8 cellular contexts compared by ENCODE assay signal in the genomic region with DNA sequence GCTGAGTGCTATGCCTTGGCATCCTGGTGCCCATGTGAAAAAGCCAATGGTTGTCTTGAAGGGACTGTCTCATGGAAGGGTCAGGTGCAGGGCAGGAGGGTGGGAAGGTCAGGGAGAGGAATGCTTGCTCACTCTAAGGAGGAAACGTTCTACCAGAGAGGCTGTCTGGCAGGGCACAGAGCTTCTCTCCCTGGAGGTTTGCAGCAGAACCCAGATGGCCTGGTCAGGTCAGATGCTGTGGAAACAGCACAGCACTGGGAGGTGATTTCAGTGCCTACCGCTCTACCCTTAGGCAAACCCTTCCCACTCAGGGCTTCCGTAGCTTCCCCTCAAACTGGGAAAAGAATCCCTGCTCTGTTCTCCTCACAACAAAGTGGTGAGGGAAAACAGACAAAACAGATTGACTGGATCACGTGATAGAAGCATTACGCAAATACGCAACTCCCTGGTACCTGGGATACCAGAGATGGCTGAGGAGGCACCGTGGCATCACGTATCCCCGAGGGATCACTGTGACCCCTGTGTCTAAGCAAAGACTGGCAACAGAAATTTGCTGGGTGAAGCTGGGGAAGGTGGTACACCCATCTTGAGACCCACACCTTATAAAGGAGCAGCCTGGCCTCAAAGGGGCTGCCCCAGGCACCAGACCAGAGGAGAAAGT. TPM values are rescaled to one million over a fixed set of nuclear protein-coding genes. Genes with fewer than 3 reads are reported as not detected.
A peak's percentile ranks its signal among the peaks of the same experiment; 100 is the strongest.
DNase-seq lines count a peak whose midpoint lies in the region; TF ChIP-seq lines count a peak whose summit lies in the region.

No MANE protein-coding gene starts in this region.

- H2AFZ ChIP-seq in OCI-LY1 (ENCODE audit: low read length) (no peak overlapping the region), neural progenitor cell (replicated peaks) (no peak overlapping the region), smooth muscle cell (ENCODE audit: low read depth) (no peak overlapping the region)

- no peak for DNase-seq in CD4-positive, alpha-beta memory T cell
- DNase-seq in neural progenitor cell (ENCODE audit: low spot score) (no peak), NCI-H1105 treated with DMSO at 0.1 percent for 48 hours (lab: John Stamatoyannopoulos, UW) (no peak), NCI-H128 (lab: John Stamatoyannopoulos, UW; ENCODE audit: unreplicated experiment) (no peak), smooth muscle cell (lab: John Stamatoyannopoulos, UW; ENCODE audit: unreplicated experiment) (no peak), NCI-H345 treated with DMSO at 0.1 percent for 48 hours (lab: John Stamatoyannopoulos, UW; ENCODE audit: unreplicated experiment) (no peak)

- intact Hi-C loops in CD4-positive, alpha-beta memory T cell (cut with micrococcal nuclease) = loop anchor here (10.0 kb wide), 1 partner anchor 378 kb away; no protein-coding TSS in a partner anchor

- H3K9me3 Mint-ChIP-seq in CD4-positive, alpha-beta memory T cell = peaks cover 0 to 2% (median 0%) of the 10 kb centered on the region in 8 donors
- H3K9me3 Mint-ChIP-seq in neural progenitor cell = no peaks in the 10 kb centered on the region

- H3F3A ChIP-seq in OCI-LY1 (ENCODE audit: insufficient read depth, low read length) (no peaks in the 10 kb centered on the region), neural progenitor cell (ENCODE audit: low read depth) (peaks cover 44% of the 10 kb centered on the region), smooth muscle cell (ENCODE audit: low read depth) (no peaks in the 10 kb centered on the region)

- CTCF ChIA-PET in CD4-positive, alpha-beta memory T cell (lab: Charles Lee; ENCODE audit: partially characterized antibody) = interaction anchor here (15.0 kb wide), 1 partner anchor 26 kb away, joined by 109 read pairs; no protein-coding TSS in a partner anchor

- no peaks in the 10 kb centered on the region for H4K20me1 ChIP-seq in OCI-LY1 (ENCODE audit: insufficient read depth, low read length)
- H4K20me1 ChIP-seq in neural progenitor cell (ENCODE audit: low read depth) = peaks cover 13% of the 10 kb centered on the region
- peaks cover 7% of the 10 kb centered on the region for H4K20me1 ChIP-seq in smooth muscle cell (ENCODE audit: low read depth)

- POLR2A ChIA-PET in CD4-positive, alpha-beta memory T cell (lab: Charles Lee; ENCODE audit: partially characterized antibody) = interaction anchor here (0.9 to 8.4 kb wide), 4 partner anchors 15 to 54 kb away, joined by 3 to 271 read pairs (median 4); no protein-coding TSS in a partner anchor

- H3K4me2 ChIP-seq in OCI-LY1 (ENCODE audit: low read length) = peak overlapping the region; percentile 97
- no peak overlapping the region for H3K4me2 ChIP-seq in neural progenitor cell
- no peak overlapping the region for H3K4me2 ChIP-seq in smooth muscle cell

- no peaks in the 10 kb centered on the region for H3K9me2 ChIP-seq in OCI-LY1 (ENCODE audit: low read depth, low read length)

- H3K27ac ChIP-seq in CD4-positive, alpha-beta memory T cell (ENCODE audit: low read depth, low read length) = peak overlapping the region; percentile 93
- H3K27ac ChIP-seq in OCI-LY1 (ENCODE audit: low read depth, low read length, poor library complexity, severe bottlenecking) (peak overlapping the region; percentile 97), cingulate gyrus (ENCODE audit: low read depth, low read length) (peak overlapping the region; percentile 49), neural progenitor cell (no peak overlapping the region), smooth muscle cell (ENCODE audit: low read depth) (no peak overlapping the region)

- H3K4me1 ChIP-seq in CD4-positive, alpha-beta memory T cell (ENCODE audit: insufficient read depth, low read length) = peaks cover 63% of the 10 kb centered on the region
- peaks cover 78% of the 10 kb centered on the region for H3K4me1 ChIP-seq in OCI-LY1 (ENCODE audit: insufficient read depth, low read length, severe bottlenecking)
- peaks cover 41% of the 10 kb centered on the region for H3K4me1 ChIP-seq in neural progenitor cell
- peaks cover 40% of the 10 kb centered on the region for H3K4me1 ChIP-seq in smooth muscle cell (ENCODE audit: low read depth)

- no peaks in the 10 kb centered on the region for H3K36me3 ChIP-seq in CD4-positive, alpha-beta memory T cell (ENCODE audit: insufficient read depth, low read length)
- H3K36me3 ChIP-seq in OCI-LY1 (ENCODE audit: insufficient read depth, low read length) (peaks cover 5% of the 10 kb centered on the region; the same call in 1 of the 2 replicates), neural progenitor cell (no peaks in the 10 kb centered on the region), smooth muscle cell (ENCODE audit: low read depth) (no peaks in the 10 kb centered on the region)

- peak overlapping the region; percentile 83 to 99 (median 90) for H3K4me3 Mint-ChIP-seq in CD4-positive, alpha-beta memory T cell
- H3K4me3 Mint-ChIP-seq in neural progenitor cell = peak overlapping the region; percentile 74

- H3K9me3 ChIP-seq in CD4-positive, alpha-beta memory T cell (ENCODE audit: control insufficient read depth in 1 of 2, low read length in 2 of 2) = no peaks in the 10 kb centered on the region
- H3K9me3 ChIP-seq in OCI-LY1 (ENCODE audit: low read length) (no peaks in the 10 kb centered on the region), neural progenitor cell (ENCODE audit: low read depth) (no peaks in the 10 kb centered on the region), smooth muscle cell (replicated peaks; ENCODE audit: low read depth) (no peaks in the 10 kb centered on the region)

- TF ChIP-seq CTCF in OCI-LY1 (IDR thresholded peaks at IDR 0.05; ENCODE audit: low read length) (no peak), neural progenitor cell (IDR thresholded peaks at IDR 0.05) (no peak), smooth muscle cell (IDR thresholded peaks at IDR 0.05; ENCODE audit: borderline replicate concordance, insufficient read depth, poor library complexity, severe bottlenecking) (no peak)

- peak overlapping the region; percentile 37 to 95 for H3K4me3 ChIP-seq in CD4-positive, alpha-beta memory T cell (ENCODE audit: low read length in 2 of 2)
- H3K4me3 ChIP-seq in OCI-LY1 (ENCODE audit: low read depth, low read length, poor library complexity, severe bottlenecking) (peak overlapping the region; percentile 70), neural progenitor cell (no peak overlapping the region), smooth muscle cell (no peak overlapping the region)

- peak overlapping the region; percentile 92 to 100 (median 97) for H3K27ac Mint-ChIP-seq in CD4-positive, alpha-beta memory T cell
- H3K27ac Mint-ChIP-seq in neural progenitor cell = peak overlapping the region; percentile 47

- H3K27me3 Mint-ChIP-seq in CD4-positive, alpha-beta memory T cell = no peaks in the 10 kb centered on the region
- H3K27me3 Mint-ChIP-seq in neural progenitor cell (ENCODE audit: insufficient read depth, low read depth) = peaks cover 6% of the 10 kb centered on the region

- H3K36me3 Mint-ChIP-seq in CD4-positive, alpha-beta memory T cell = peaks cover 5 to 24% of the 10 kb centered on the region in 2 donors
- peaks cover 2% of the 10 kb centered on the region for H3K36me3 Mint-ChIP-seq in neural progenitor cell

- WGBS in smooth muscle cell (ENCODE audit: low lambda C conversion rate) = 87% methylated on average over 9 of the region's 9 CpGs

- peaks cover 49 to 90% (median 63%) of the 10 kb centered on the region in 4 donors for H3K4me1 Mint-ChIP-seq in CD4-positive, alpha-beta memory T cell
- H3K4me1 Mint-ChIP-seq in neural progenitor cell = peaks cover 61% of the 10 kb centered on the region

- peak overlapping the region; percentile 81 for H3K9ac ChIP-seq in OCI-LY1 (ENCODE audit: low read length)
- no peak overlapping the region for H3K9ac ChIP-seq in neural progenitor cell
- H3K9ac ChIP-seq in smooth muscle cell (ENCODE audit: low read depth) = no peak overlapping the region

- H3K79me2 ChIP-seq in OCI-LY1 (ENCODE audit: insufficient read depth, low read length) = peaks cover 24% of the 10 kb centered on the region
- H3K79me2 ChIP-seq in neural progenitor cell (ENCODE audit: low read depth) = peaks cover 70% of the 10 kb centered on the region
- H3K79me2 ChIP-seq in smooth muscle cell (ENCODE audit: low read depth) = peaks cover 52% of the 10 kb centered on the region

- H3K27me3 ChIP-seq in CD4-positive, alpha-beta memory T cell (ENCODE audit: insufficient read depth, low read length) = no peaks in the 10 kb centered on the region
- H3K27me3 ChIP-seq in OCI-LY1 (ENCODE audit: insufficient read depth, low read length) (no peaks in the 10 kb centered on the region), neural progenitor cell (no peaks in the 10 kb centered on the region), smooth muscle cell (ENCODE audit: low read depth) (no peaks in the 10 kb centered on the region)

RNA-seq across cellular contexts. Expression of gene MGAT1, which starts 3.9 kb away (rescaled TPM):
- total RNA-seq in CD4-positive, alpha-beta memory T cell = 100 to 1,000 TPM; 187 TPM
- polyA plus RNA-seq in CD4-positive, alpha-beta memory T cell = 100 to 1,000 TPM; 135 to 150 TPM
- total RNA-seq in neural progenitor cell (ENCODE audit: low replicate concordance) (31.8 and 67.8 TPM in 2 replicates), smooth muscle cell (128 and 144 TPM in 2 replicates)
- polyA plus RNA-seq in smooth muscle cell = 149 and 161 TPM in 2 replicates

RNA-seq across cellular contexts. Expression of gene ZFP62, which starts 54.6 kb away (rescaled TPM):
- total RNA-seq in CD4-positive, alpha-beta memory T cell = 10 to 100 TPM; 71.1 to 71.7 TPM
- polyA plus RNA-seq in CD4-positive, alpha-beta memory T cell = 10 to 100 TPM; 11.4 to 21.1 TPM
- 47.2 and 65.4 TPM in 2 replicates for total RNA-seq in neural progenitor cell (ENCODE audit: low replicate concordance)
- total RNA-seq in smooth muscle cell = 9.2 and 14.5 TPM in 2 replicates
- 6.4 and 10.0 TPM in 2 replicates for polyA plus RNA-seq in smooth muscle cell

Comparison
In these comparisons a context has a peak if more than half of its experiments do, and no peak if none do; other contexts are left out.
1. H3K27ac ChIP-seq: peak in CD4-positive, alpha-beta memory T cell (single experiment), OCI-LY1 (single experiment) and cingulate gyrus (single experiment); none in neural progenitor cell (single experiment) and smooth muscle cell (single experiment).
2. H3K4me3 ChIP-seq: peak in CD4-positive, alpha-beta memory T cell (2 of 2) and OCI-LY1 (single experiment); none in neural progenitor cell (single experiment) and smooth muscle cell (single experiment).